ENCODE assay signal across 22 cellular contexts in genomic region chr4:55485821-55486220, GRCh38.
A peak's percentile ranks its signal among the peaks of the same experiment; 100 is the strongest.
DNase-seq lines count a peak whose midpoint lies in the region; ATAC-seq and TF ChIP-seq lines count a peak whose summit lies in the region.
"Had no signal": no experiment of that assay in that cellular context is flagged by ENCODE, and none has a peak within 500 bp of the region (broad histone marks: within the 10 kb centered on the region; RNA-seq: fewer than 3 reads in every experiment).

No MANE protein-coding gene starts in this region.

- no peak overlapping the region for H3K56ac ChIP-seq in IMR-90 (ENCODE audit: extremely low read depth, insufficient read depth, low read length)

- no peak overlapping the region for H4K91ac ChIP-seq in IMR-90 (ENCODE audit: insufficient read depth, low read depth, low read length)

- POLR2A ChIA-PET in IMR-90 (lab: Charles Lee; ENCODE audit: unreplicated experiment) = no interaction called here

- CTCF ChIA-PET in IMR-90 (lab: Yijun Ruan, JAX) = no interaction called here

- ATAC-seq in IMR-90 (ENCODE audit: low read depth) (no peak), GM21526 (IDR thresholded peaks at IDR 0.05; ENCODE audit: low FRiP score, unreplicated experiment) (no peak)
- ATAC-seq: A549, GM12878, GM23338 had no signal

- peaks cover 2% of the 10 kb centered on the region for H3K36me3 ChIP-seq in IMR-90 (ENCODE audit: control insufficient read depth, insufficient read depth, low read length)

- no peaks in the 10 kb centered on the region for H3K9me3 ChIP-seq in IMR-90 (ENCODE audit: control insufficient read depth, insufficient read depth, low read length)
- H3K9me3 ChIP-seq: A549, BE2C had no signal

- DNase-seq in IMR-90 (peak; percentile 20), fibroblast of gingiva (ENCODE audit: low read depth) (peak; percentile 51), iris pigment epithelial cell (ENCODE audit: low read depth) (peak; percentile 49), substantia nigra (lab: John Stamatoyannopoulos, UW) (no peak), dedifferentiated amniotic fluid mesenchymal stem cell (ENCODE audit: extremely low spot score) (no peak)
- DNase-seq: 8988T; ACHN; AML-193; BE2C; CD4-positive, alpha-beta T cell; CD8-positive, alpha-beta memory T cell; DMS 273 treated with DMSO at 0.1 percent for 48 hours; DMS79; EL; GDM1; H9; HFFc6 had no signal

- no peak for TF ChIP-seq POLR2A in IMR-90 (IDR thresholded peaks at IDR 0.05; ENCODE audit: low read depth, low read length)

- no peak overlapping the region for H2AK5ac ChIP-seq in IMR-90 (ENCODE audit: low read depth, low read length)

- no peak overlapping the region for H3K18ac ChIP-seq in IMR-90 (ENCODE audit: low read depth, low read length)

- no peaks in the 10 kb centered on the region for H3K4me1 ChIP-seq in IMR-90 (ENCODE audit: control insufficient read depth, insufficient read depth, low read length)
- H3K4me1 ChIP-seq: A549; BE2C; BLaER1 treated with 17β-estradiol and CSF1 and Interleukin-3, amounts not matched to agents 10 nM and 100 nM had no signal

- H4K20me1 ChIP-seq in IMR-90 (ENCODE audit: insufficient read depth, low read length) = no peaks in the 10 kb centered on the region
- H4K20me1 ChIP-seq: BLaER1 treated with 17β-estradiol and CSF1 and Interleukin-3, amounts not matched to agents 10 nM and 100 nM had no signal

- H3K4me3 ChIP-seq in IMR-90 (ENCODE audit: insufficient read depth, low read depth, low read length) = no peak overlapping the region
- H3K4me3 ChIP-seq: A549; BLaER1 treated with 17β-estradiol and CSF1 and Interleukin-3, amounts not matched to agents 10 nM and 100 nM; GM12878; GM23338 had no signal

- no peak overlapping the region for H3K4me2 ChIP-seq in IMR-90 (ENCODE audit: low read depth, low read length)
- H3K4me2 ChIP-seq: A549; BLaER1 treated with 17β-estradiol and CSF1 and Interleukin-3, amounts not matched to agents 10 nM and 100 nM; GM23338 had no signal

- TF ChIP-seq CTCF in IMR-90 (conservative IDR thresholded peaks at IDR 0.05; ENCODE audit: low read depth, low read length) = no peak

- no peak overlapping the region for H2BK15ac ChIP-seq in IMR-90 (ENCODE audit: low read depth, low read length)

- no peak overlapping the region for H2AK9ac ChIP-seq in IMR-90 (replicated peaks; ENCODE audit: low read depth, low read length, poor library complexity)

- no peak overlapping the region for H2BK120ac ChIP-seq in IMR-90 (ENCODE audit: low read depth, low read length)

- no peak for TF ChIP-seq RAD21 in IMR-90 (IDR thresholded peaks at IDR 0.05; ENCODE audit: low read length)

- H3K27me3 ChIP-seq in IMR-90 (ENCODE audit: control insufficient read depth, insufficient read depth, low read length) = no peaks in the 10 kb centered on the region
- H3K27me3 ChIP-seq: BE2C; BLaER1 treated with 17β-estradiol and CSF1 and Interleukin-3, amounts not matched to agents 10 nM and 100 nM had no signal

- no peak overlapping the region for H2BK20ac ChIP-seq in IMR-90 (ENCODE audit: low read depth, low read length)

- no peak overlapping the region for H2BK5ac ChIP-seq in IMR-90 (ENCODE audit: low read depth, low read length, poor library complexity, severe bottlenecking)

- H4K8ac ChIP-seq in IMR-90 (ENCODE audit: low read depth in 2 of 2, low read length in 2 of 2) = no peak overlapping the region

- peaks cover 7 to 9% of the 10 kb centered on the region in 2 experiments for H3K79me1 ChIP-seq in IMR-90 (ENCODE audit: low read depth in 1 of 2, low read length in 2 of 2)

- no TSS peak for BruUV-seq in IMR-90 (replicated peaks; lab: Mats Ljungman, UMichigan)

- dilution Hi-C loops in IMR-90 (cut with HindIII; ENCODE audit: low sequenced_read_pairs, unreplicated experiment) = no loop called here

- intact Hi-C loops in IMR-90 (cut with micrococcal nuclease) = no loop called here

- H3K23ac ChIP-seq in IMR-90 (ENCODE audit: low read depth, low read length) = no peak overlapping the region

- H3K14ac ChIP-seq in IMR-90 (replicated peaks; ENCODE audit: low read depth, low read length) = no peak overlapping the region

- WGBS in IMR-90 (ENCODE audit: extremely low coverage in 2 of 2, insufficient read length in 1 of 2), 2 experiments = no CpG with 5 or more reads among the region's 1 CpG

- in situ Hi-C loops in IMR-90 (cut with MboI; ENCODE audit: low sequenced_read_pairs) = no loop called here

- H3K27ac ChIP-seq in IMR-90 (ENCODE audit: insufficient read depth, low read length) = no peak overlapping the region
- no peak overlapping the region for H3K27ac ChIP-seq in substantia nigra (ENCODE audit: low read depth, low read length, poor library complexity, severe bottlenecking)
- H3K27ac ChIP-seq: A549; BLaER1 treated with 17β-estradiol and CSF1 and Interleukin-3, amounts not matched to agents 10 nM and 100 nM had no signal

- H3K9ac ChIP-seq in IMR-90 (ENCODE audit: low read depth, low read length) = no peak overlapping the region
- H3K9ac ChIP-seq: BLaER1 treated with 17β-estradiol and CSF1 and Interleukin-3, amounts not matched to agents 10 nM and 100 nM had no signal

- no peaks in the 10 kb centered on the region for H3K9me1 ChIP-seq in IMR-90 (ENCODE audit: insufficient read depth, low read length)

- no peak overlapping the region for H2AFZ ChIP-seq in IMR-90 (replicated peaks; ENCODE audit: low read length, poor library complexity)
- H2AFZ ChIP-seq: GM23338 had no signal

- no peak overlapping the region for H3K4ac ChIP-seq in IMR-90 (ENCODE audit: low read depth, low read length)

- H4K5ac ChIP-seq in IMR-90 (ENCODE audit: low read depth, low read length) = no peak overlapping the region

TF ChIP-seq in IMR-90, 13 proteins besides CTCF, POLR2A, EP300 and RAD21:
- TF ChIP-seq BHLHE40 (IDR thresholded peaks at IDR 0.05; ENCODE audit: low read depth, low read length) (no peak), RFX5 (IDR thresholded peaks at IDR 0.05; ENCODE audit: low read depth, low read length) (no peak), FOS (IDR thresholded peaks at IDR 0.05; ENCODE audit: low read depth, low read length) (no peak), SMC3 (IDR thresholded peaks at IDR 0.05; ENCODE audit: low read depth, low read length) (no peak), CHD1 (IDR thresholded peaks at IDR 0.05; ENCODE audit: low read depth, low read length) (no peak), CEBPB (IDR thresholded peaks at IDR 0.05; ENCODE audit: low read depth, low read length) (no peak)
- TF ChIP-seq, protein P1, sequence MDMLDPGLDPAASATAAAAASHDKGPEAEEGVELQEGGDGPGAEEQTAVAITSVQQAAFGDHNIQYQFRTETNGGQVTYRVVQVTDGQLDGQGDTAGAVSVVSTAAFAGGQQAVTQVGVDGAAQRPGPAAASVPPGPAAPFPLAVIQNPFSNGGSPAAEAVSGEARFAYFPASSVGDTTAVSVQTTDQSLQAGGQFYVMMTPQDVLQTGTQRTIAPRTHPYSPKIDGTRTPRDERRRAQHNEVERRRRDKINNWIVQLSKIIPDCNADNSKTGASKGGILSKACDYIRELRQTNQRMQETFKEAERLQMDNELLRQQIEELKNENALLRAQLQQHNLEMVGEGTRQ (IDR thresholded peaks at IDR 0.05; ENCODE audit: low read depth, low read length) = no peak

Comparison
In these comparisons a context has a peak if more than half of its experiments do, and no peak if none do; other contexts are left out.
1. DNase-seq: peak in IMR-90 (single experiment), fibroblast of gingiva (single experiment) and iris pigment epithelial cell (single experiment); none in substantia nigra (0 of 49) and dedifferentiated amniotic fluid mesenchymal stem cell (single experiment).